8 cellular contexts compared by ENCODE assay signal in genomic region chr6:11093065-11093590, GRCh38. TPM values are rescaled to one million over a fixed set of nuclear protein-coding genes. Genes with fewer than 3 reads are reported as not detected.
DNase-seq lines count a peak whose midpoint lies in the region; ATAC-seq and TF ChIP-seq lines count a peak whose summit lies in the region.

No MANE protein-coding gene starts in this region.

- H3K9me3 ChIP-seq in BE2C (no peaks in the 10 kb centered on the region), liver (ENCODE audit: control insufficient read depth in 4 of 4, low read length in 3 of 4) (no peaks in the 10 kb centered on the region)

- TF ChIP-seq CTCF in BE2C (IDR thresholded peaks at IDR 0.05; ENCODE audit: low read depth, low read length) (no peak), cardiac fibroblast (IDR thresholded peaks at IDR 0.05; ENCODE audit: low read depth, low read length) (no peak), liver (IDR thresholded peaks at IDR 0.05; ENCODE audit: low read depth, low read length, missing input control) (no peak)

- H3K27me3 ChIP-seq in BE2C (no peaks in the 10 kb centered on the region), liver (ENCODE audit: control insufficient read depth in 4 of 4, insufficient read depth in 4 of 4, low read length in 3 of 4) (no peaks in the 10 kb centered on the region)

- H3K4me1 ChIP-seq in BE2C (peaks cover 5% of the 10 kb centered on the region; the same call in 1 of the 2 replicates), liver (ENCODE audit: control insufficient read depth in 4 of 4, insufficient read depth in 4 of 4, low read length in 3 of 4) (peaks cover 4 to 14% (median 12%) of the 10 kb centered on the region in 4 donors)

- no peak for TF ChIP-seq RAD21 in liver (IDR thresholded peaks at IDR 0.05)

- WGBS in liver, result under 1% methylated on average over 23 of the region's 23 CpGs

- peak overlapping the region; percentile 92 for H3K4me3 ChIP-seq in BE2C (ENCODE audit: low read depth, low read length)
- peak overlapping the region; percentile 98 to 99 for H3K4me3 ChIP-seq in cardiac fibroblast (replicated peaks in 1 of 2; ENCODE audit: low read depth in 2 of 2, low read length in 2 of 2)
- H3K4me3 ChIP-seq in liver (ENCODE audit: low read depth in 1 of 3, low read length in 3 of 3), result peak overlapping the region; percentile 86 to 96 (median 94)

- H3K9ac ChIP-seq in liver (ENCODE audit: low read depth in 1 of 2, low read length in 2 of 2), result peak overlapping the region; percentile 53 to 56

- DNase-seq in BE2C, result no peak
- peak; percentile 62 for DNase-seq in NCI-H524 treated with DMSO at 0.1 percent for 48 hours (lab: John Stamatoyannopoulos, UW)
- peak in 1 of 2 donors; percentile 40 for DNase-seq in cardiac fibroblast (ENCODE audit: low read depth in 2 of 2)
- DNase-seq in NCI-H2107 (lab: John Stamatoyannopoulos, UW), result no peak

- peak; percentile 24 for ATAC-seq in GM18519 (IDR thresholded peaks at IDR 0.05; ENCODE audit: low FRiP score, unreplicated experiment)
- peak; percentile 38 for ATAC-seq in HG02938 (IDR thresholded peaks at IDR 0.05; ENCODE audit: unreplicated experiment)

- H3K36me3 ChIP-seq in BE2C (0 out of 2 replicates have a peak, but pooled peaks cover 3% of the 10 kb centered on the region), liver (ENCODE audit: control insufficient read depth in 4 of 4, insufficient read depth in 3 of 4, low read depth in 1 of 4, low read length in 3 of 4) (no peaks in the 10 kb centered on the region)

- H3K27ac ChIP-seq in liver (ENCODE audit: low read depth in 1 of 2, low read length in 2 of 2) (peak overlapping the region; percentile 86 to 97), temporal lobe (ENCODE audit: low read depth, low read length) (peak overlapping the region; percentile 85)

TF ChIP-seq in liver, 16 proteins besides CTCF, POLR2A, EP300 and RAD21:
- no peak for TF ChIP-seq SP1 (IDR thresholded peaks at IDR 0.05)
- no peak for TF ChIP-seq HNF4G (IDR thresholded peaks at IDR 0.05)
- TF ChIP-seq MAX (IDR thresholded peaks at IDR 0.05), result no peak
- no peak for TF ChIP-seq GABPA (IDR thresholded peaks at IDR 0.05 in 1 of 2, conservative IDR thresholded peaks at IDR 0.05 in 1 of 2)
- TF ChIP-seq RXRA (IDR thresholded peaks at IDR 0.05), result no peak
- no peak for TF ChIP-seq HNF4A (conservative IDR thresholded peaks at IDR 0.05)
- no peak for TF ChIP-seq REST (IDR thresholded peaks at IDR 0.05)
- no peak for TF ChIP-seq NR2F2 (IDR thresholded peaks at IDR 0.05)
- TF ChIP-seq FOXA1 (IDR thresholded peaks at IDR 0.05), result no peak
- no peak for TF ChIP-seq FOXA2 (IDR thresholded peaks at IDR 0.05)
- no peak for TF ChIP-seq JUND (IDR thresholded peaks at IDR 0.05)

RNA-seq across cellular contexts. Expression of gene SMIM13, which starts 0.5 kb away (rescaled TPM):
- polyA plus RNA-seq in BE2C (2012; ENCODE audit: insufficient read depth, insufficient read length, low read depth), result 15.1 TPM
- 1 to 10 TPM; 6.6 to 9.0 TPM for total RNA-seq in liver
- 1 to 10 TPM; 2.8 to 5.0 TPM for polyA plus RNA-seq in liver
- 92.9 TPM for total RNA-seq in temporal lobe

RNA-seq across cellular contexts. Expression of gene ERVFRD-1, which starts 18.4 kb away (rescaled TPM):
- polyA plus RNA-seq in BE2C (2012; ENCODE audit: insufficient read depth, insufficient read length, low read depth), result 0.14 TPM
- total RNA-seq in liver (under 1 TPM in 1 of 2 donors, not detected in 1; 0.14 TPM), temporal lobe (not detected)
- polyA plus RNA-seq in liver, result under 1 TPM; 0.07 to 0.28 TPM

RNA-seq across cellular contexts. Expression of gene ELOVL2, which starts 49.0 kb away (rescaled TPM):
- polyA plus RNA-seq in BE2C (2012; ENCODE audit: insufficient read depth, insufficient read length, low read depth), result 0.11 TPM
- total RNA-seq in liver (10 to 100 TPM; 27.8 to 28.5 TPM), temporal lobe (41.3 TPM)
- polyA plus RNA-seq in liver, result 10 to 100 TPM in 1 of 2 donors, 1 to 10 TPM in 1; 7.1 to 16.5 TPM
